ENCODE assay signal across 8 cellular contexts in the genomic region with DNA sequence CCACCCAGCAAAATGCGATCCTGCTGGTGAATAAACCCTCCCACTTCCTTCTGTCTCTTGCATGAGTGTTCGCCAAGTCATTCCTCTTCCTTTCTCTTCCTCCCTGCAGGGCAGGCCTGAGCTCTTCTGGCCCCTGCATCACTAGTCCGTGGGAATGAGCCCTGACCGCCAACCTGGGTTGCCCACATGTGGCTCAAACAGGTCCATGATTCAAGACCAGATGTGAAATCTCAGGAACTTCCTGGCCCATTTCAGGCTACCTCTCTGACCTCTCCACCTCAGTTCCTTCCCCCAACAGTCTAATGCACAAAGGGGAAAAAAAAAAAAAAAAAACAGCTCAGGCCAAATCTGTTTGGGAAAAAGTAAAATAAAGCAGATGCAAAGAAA. TPM values are rescaled to one million over a fixed set of nuclear protein-coding genes. Genes with fewer than 3 reads are reported as not detected.
DNase-seq lines count a peak whose midpoint lies in the region; ATAC-seq and TF ChIP-seq lines count a peak whose summit lies in the region.

No MANE protein-coding gene starts in this region.

- H3K36me3 Mint-ChIP-seq in activated naive CD4-positive, alpha-beta T cell treated with anti-CD3 and anti-CD28 coated beads, Interleukin-2, amount 10 ng/mL, durations not matched to agents 7 days and 5 days = no peaks in the 10 kb centered on the region

- no peak overlapping the region for H3K4me3 ChIP-seq in fibroblast of villous mesenchyme (ENCODE audit: low read depth, low read length)
- H3K4me3 ChIP-seq in skin epidermis = peak overlapping the region in 1 of 7 experiments; percentile 5
- no peak overlapping the region for H3K4me3 ChIP-seq in H7 (ENCODE audit: insufficient read depth, low read depth, low read length)

- peaks cover 44% of the 10 kb centered on the region for H3K27me3 Mint-ChIP-seq in activated naive CD4-positive, alpha-beta T cell treated with anti-CD3 and anti-CD28 coated beads, Interleukin-2, amount 10 ng/mL, durations not matched to agents 7 days and 5 days

- peaks cover 35% of the 10 kb centered on the region for H3K4me1 Mint-ChIP-seq in activated naive CD4-positive, alpha-beta T cell treated with anti-CD3 and anti-CD28 coated beads, Interleukin-2, amount 10 ng/mL, durations not matched to agents 7 days and 5 days

- H3K27ac Mint-ChIP-seq in activated naive CD4-positive, alpha-beta T cell treated with anti-CD3 and anti-CD28 coated beads, Interleukin-2, amount 10 ng/mL, durations not matched to agents 7 days and 5 days = peak overlapping the region; percentile 94

- no peaks in the 10 kb centered on the region for H3K9me3 Mint-ChIP-seq in activated naive CD4-positive, alpha-beta T cell treated with anti-CD3 and anti-CD28 coated beads, Interleukin-2, amount 10 ng/mL, durations not matched to agents 7 days and 5 days

- no peaks in the 10 kb centered on the region for H3K27me3 ChIP-seq in H7 (ENCODE audit: control insufficient read depth, insufficient read depth, low read length)

- peak overlapping the region; percentile 35 to 91 (median 80) for H3K27ac ChIP-seq in skin epidermis

- TF ChIP-seq CTCF in fibroblast of villous mesenchyme (IDR thresholded peaks at IDR 0.05; ENCODE audit: insufficient read depth, low read depth, low read length) (no peak), GM20000 (IDR thresholded peaks at IDR 0.05; ENCODE audit: extremely low read depth, missing control alignments) (no peak)

- H3K36me3 ChIP-seq in H7 (replicated peaks; ENCODE audit: control insufficient read depth, insufficient read depth, low read length) = no peaks in the 10 kb centered on the region

- CTCF ChIA-PET in activated naive CD4-positive, alpha-beta T cell treated with anti-CD3 and anti-CD28 coated beads, Interleukin-2, amount 10 ng/mL, durations not matched to agents 7 days and 5 days (lab: Charles Lee) = interaction anchor here (0.6 to 2.4 kb wide), 3 partner anchors 49 to 193 kb away, joined by 3 to 13 read pairs (median 3); no protein-coding TSS in a partner anchor

- no peak for DNase-seq in activated naive CD4-positive, alpha-beta T cell treated with anti-CD3 and anti-CD28 coated beads, Interleukin-2, amount 10 ng/mL, durations not matched to agents 7 days and 5 days
- no peak for DNase-seq in activated naive CD4-positive, alpha-beta T cell treated with Interleukin-2 at 50 U/mL for 16 hours
- DNase-seq in fibroblast of villous mesenchyme (ENCODE audit: low read depth) (peak; percentile 70), activated gamma-delta T cell (lab: John Stamatoyannopoulos, UW) (no peak), GM20000 (ENCODE audit: low spot score) (no peak), H7 (no peak)

- H3K4me3 Mint-ChIP-seq in activated naive CD4-positive, alpha-beta T cell treated with anti-CD3 and anti-CD28 coated beads, Interleukin-2, amount 10 ng/mL, durations not matched to agents 7 days and 5 days = no peak overlapping the region

- peak; percentile 20 for ATAC-seq in SK-N-SH treated with all-trans-retinoic acid at 6 μM for 48 hours

TF ChIP-seq in SK-N-SH treated with all-trans-retinoic acid at 6 μM for 48 hours, 23 proteins besides CTCF, POLR2A, EP300 and RAD21:
- TF ChIP-seq ZFP30 (CRISPR knock-in tag; IDR thresholded peaks at IDR 0.05) (no peak), CSDC2 (CRISPR knock-in tag; IDR thresholded peaks at IDR 0.05) (no peak), ARNTL (CRISPR knock-in tag; IDR thresholded peaks at IDR 0.05; ENCODE audit: borderline replicate concordance, low read depth) (no peak), ZFP3 (CRISPR knock-in tag; IDR thresholded peaks at IDR 0.05) (no peak)
- TF ChIP-seq, protein P1, sequence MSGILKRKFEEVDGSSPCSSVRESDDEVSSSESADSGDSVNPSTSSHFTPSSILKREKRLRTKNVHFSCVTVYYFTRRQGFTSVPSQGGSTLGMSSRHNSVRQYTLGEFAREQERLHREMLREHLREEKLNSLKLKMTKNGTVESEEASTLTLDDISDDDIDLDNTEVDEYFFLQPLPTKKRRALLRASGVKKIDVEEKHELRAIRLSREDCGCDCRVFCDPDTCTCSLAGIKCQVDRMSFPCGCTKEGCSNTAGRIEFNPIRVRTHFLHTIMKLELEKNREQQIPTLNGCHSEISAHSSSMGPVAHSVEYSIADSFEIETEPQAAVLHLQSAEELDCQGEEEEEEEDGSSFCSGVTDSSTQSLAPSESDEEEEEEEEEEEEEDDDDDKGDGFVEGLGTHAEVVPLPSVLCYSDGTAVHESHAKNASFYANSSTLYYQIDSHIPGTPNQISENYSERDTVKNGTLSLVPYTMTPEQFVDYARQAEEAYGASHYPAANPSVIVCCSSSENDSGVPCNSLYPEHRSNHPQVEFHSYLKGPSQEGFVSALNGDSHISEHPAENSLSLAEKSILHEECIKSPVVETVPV (CRISPR knock-in tag; IDR thresholded peaks at IDR 0.05) = no peak

RNA-seq across cellular contexts. Expression of a gene that starts 5.4 kb away (rescaled TPM):
- 125 and 141 TPM in 2 replicates for total RNA-seq in fibroblast of villous mesenchyme
- total RNA-seq in H7 (2014; rRNA removed; shearing (Covaris generic)) = 83.2 and 91.8 TPM in 2 replicates

RNA-seq across cellular contexts. Expression of a gene that starts 45.3 kb away (rescaled TPM):
- 0.43 and 0.64 TPM in 2 replicates for total RNA-seq in fibroblast of villous mesenchyme
- total RNA-seq in H7 (2014; rRNA removed; shearing (Covaris generic)) = 19.6 and 25.5 TPM in 2 replicates

Comparison
In these comparisons a context has a peak if more than half of its experiments do, and no peak if none do; other contexts are left out.
1. RNA of a gene that starts 45.3 kb away (total RNA-seq): 19.6 to 25.5 TPM in H7; 0.43 to 0.64 TPM in fibroblast of villous mesenchyme; every median in the first group is over 10 times any median in the second.